In the genomic region with DNA sequence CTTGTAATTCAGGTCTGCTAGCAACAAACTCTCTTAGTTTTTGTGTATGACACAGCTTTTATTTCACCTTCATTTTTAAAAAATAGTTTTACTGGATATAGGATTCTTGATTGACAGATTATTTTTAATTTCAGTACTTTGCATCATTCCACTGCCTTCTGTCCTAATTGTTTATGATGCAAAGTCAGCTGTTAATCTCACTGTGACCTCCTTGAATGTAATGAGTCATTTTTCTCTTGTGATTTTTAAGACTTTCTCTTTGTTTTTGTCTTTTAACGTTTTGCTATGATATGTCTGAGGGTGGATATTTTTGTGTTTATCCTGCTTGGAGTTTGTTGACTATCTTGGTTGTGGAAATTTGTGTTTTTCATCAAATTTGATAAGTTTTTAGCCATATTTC, we compare ENCODE assay signal across 24 cellular contexts.
"Had no signal": no experiment of that assay in that cellular context is flagged by ENCODE, and none has a peak within 500 bp of the region (broad histone marks: within the 10 kb centered on the region; RNA-seq: fewer than 3 reads in every experiment).

No MANE protein-coding gene starts in this region.

- ATAC-seq: activated CD4-positive, alpha-beta T cell treated with anti-CD3 and anti-CD28 coated beads for 36 hours; activated naive CD4-positive, alpha-beta T cell treated with anti-CD3 and anti-CD28 coated beads, Interleukin-2, amount 50 U/mL, for 72 hours; activated T-cell treated with anti-CD3 and anti-CD28 coated beads, Interleukin-2, amount 50 U/mL, for 72 hours; effector memory CD8-positive, alpha-beta T cell; gastroesophageal sphincter; left ventricle myocardium superior; right cardiac atrium; stimulated activated effector memory CD8-positive, alpha-beta T cell treated with anti-CD3 and anti-CD28 coated beads, Interleukin-12 subunit alpha, Interleukin-12 subunit beta, amount 100 ng/mL, for 72 hours; T-helper 17 cell had no signal

- DNase-seq: activated B cell treated with CpG ODN at 0.5 μM for 24 hours; activated CD4-positive, alpha-beta T cell treated with anti-CD3 and anti-CD28 coated beads for 36 hours; activated naive CD4-positive, alpha-beta T cell; activated T-cell treated with anti-CD3 and anti-CD28 coated beads for 4 hours; activated T-cell treated with anti-CD3 and anti-CD28 coated beads, Interleukin-2, amount 50 U/mL, for 72 hours; cortex of kidney; effector memory CD8-positive, alpha-beta T cell; erythroblast; islet precursor cell; left ventricle myocardium superior; posterior cingulate gyrus; right cardiac atrium; stimulated activated CD4-positive, alpha-beta T cell treated with anti-CD3 and anti-CD28 coated beads, Interleukin-4, amount 100 ng/mL, for 1 hour; T-helper 17 cell; T1000; trophoblast cell had no signal

- H3K27me3 ChIP-seq: ascending aorta, cardiac muscle cell, gastroesophageal sphincter, hepatocyte had no signal

- H3K4me2 ChIP-seq: hepatocyte had no signal

- H3K27ac ChIP-seq: ascending aorta, cardiac muscle cell, gastroesophageal sphincter, hepatocyte, thoracic aorta had no signal

- H3K79me2 ChIP-seq: hepatocyte had no signal

- FAIRE-seq: urothelium cell line had no signal

- H3K4me1 ChIP-seq: ascending aorta, gastroesophageal sphincter had no signal

- H2AFZ ChIP-seq: hepatocyte had no signal

- H3K36me3 ChIP-seq: ascending aorta, cardiac muscle cell, gastroesophageal sphincter, thoracic aorta had no signal

- H3K4me3 ChIP-seq: ascending aorta, cardiac muscle cell, gastroesophageal sphincter, hepatocyte, thoracic aorta had no signal
